In genomic region chr6:37502703-37503485, GRCh38 we compare ENCODE assay signal across 8 cellular contexts. TPM values are rescaled to one million over a fixed set of nuclear protein-coding genes. Genes with fewer than 3 reads are reported as not detected.
DNase-seq lines count a peak whose midpoint lies in the region; ATAC-seq and TF ChIP-seq lines count a peak whose summit lies in the region.
"Had no signal": no experiment of that assay in that cellular context is flagged by ENCODE, and none has a peak within 500 bp of the region (broad histone marks: within the 10 kb centered on the region; RNA-seq: fewer than 3 reads in every experiment).

No MANE protein-coding gene starts in this region.

- H3K27me3 ChIP-seq in osteoblast (ENCODE audit: insufficient read depth, low read length): peaks cover 22% of the 10 kb centered on the region
- H3K27me3 ChIP-seq: ovary had no signal

- intact Hi-C loops in activated T-helper 2 cell treated with anti-CD3 and anti-CD28 coated beads, Interferon-gamma antibody, Interleukin-2, Interleukin-4, amounts not matched to agents 10 μg/mL and 5 μg/mL and 100 μg/mL, durations not matched to agents 14 hours and 24 hours and 36 hours (cut with micrococcal nuclease): no loop called here

- no peaks in the 10 kb centered on the region for H3K9me3 Mint-ChIP-seq in activated T-helper 2 cell treated with anti-CD3 and anti-CD28 coated beads, Interferon-gamma antibody, Interleukin-2, Interleukin-4, amounts not matched to agents 10 μg/mL and 5 μg/mL and 100 μg/mL, durations not matched to agents 14 hours and 24 hours and 36 hours

- peak; percentile 63 for DNase-seq in NCI-H2171 treated with DMSO at 0.1 percent for 48 hours (lab: John Stamatoyannopoulos, UW)
- DNase-seq in activated T-helper 2 cell treated with anti-CD3 and anti-CD28 coated beads, Interferon-gamma antibody, Interleukin-2, Interleukin-4, amounts not matched to agents 10 μg/mL and 5 μg/mL and 100 μg/mL, durations not matched to agents 14 hours and 24 hours and 36 hours (ENCODE audit: low spot score): peak; percentile 39
- DNase-seq in osteoblast (ENCODE audit: insufficient read length, low spot score, missing footprints): peak; percentile 56
- DNase-seq in KBM-7: no peak
- DNase-seq: ovary had no signal

- H3K27me3 Mint-ChIP-seq in activated T-helper 2 cell treated with anti-CD3 and anti-CD28 coated beads, Interferon-gamma antibody, Interleukin-2, Interleukin-4, amounts not matched to agents 10 μg/mL and 5 μg/mL and 100 μg/mL, durations not matched to agents 14 hours and 24 hours and 36 hours (ENCODE audit: low read depth): no peaks in the 10 kb centered on the region

- peak overlapping the region; percentile 97 for H3K27ac Mint-ChIP-seq in activated T-helper 2 cell treated with anti-CD3 and anti-CD28 coated beads, Interferon-gamma antibody, Interleukin-2, Interleukin-4, amounts not matched to agents 10 μg/mL and 5 μg/mL and 100 μg/mL, durations not matched to agents 14 hours and 24 hours and 36 hours

- in situ Hi-C loops in KBM-7 (cut with MboI; ENCODE audit: low pct_unique_long_range_greater_than_20kb, low sequenced_read_pairs): no loop called here

- CTCF ChIA-PET in HEK293 (lab: Yijun Ruan, JAX): interaction anchor here (0.7 to 2.3 kb wide), 2 partner anchors 9 to 289 kb away, joined by 3 to 5 read pairs; no protein-coding TSS in a partner anchor

- no peaks in the 10 kb centered on the region for H3K9me3 ChIP-seq in HEK293 (ENCODE audit: control insufficient read depth, insufficient read depth, low read depth, low read length)
- no peaks in the 10 kb centered on the region for H3K9me3 ChIP-seq in osteoblast (ENCODE audit: low read depth, low read length)
- H3K9me3 ChIP-seq: ovary had no signal

- no peaks in the 10 kb centered on the region for H3K4me1 ChIP-seq in HEK293 (ENCODE audit: control insufficient read depth, insufficient read depth, low read length)
- H3K4me1 ChIP-seq in osteoblast (ENCODE audit: insufficient read depth, low read length): peaks cover 3% of the 10 kb centered on the region

- H3K36me3 Mint-ChIP-seq in activated T-helper 2 cell treated with anti-CD3 and anti-CD28 coated beads, Interferon-gamma antibody, Interleukin-2, Interleukin-4, amounts not matched to agents 10 μg/mL and 5 μg/mL and 100 μg/mL, durations not matched to agents 14 hours and 24 hours and 36 hours (ENCODE audit: low read depth): peaks cover 7% of the 10 kb centered on the region

- H3K4me3 Mint-ChIP-seq in activated T-helper 2 cell treated with anti-CD3 and anti-CD28 coated beads, Interferon-gamma antibody, Interleukin-2, Interleukin-4, amounts not matched to agents 10 μg/mL and 5 μg/mL and 100 μg/mL, durations not matched to agents 14 hours and 24 hours and 36 hours (ENCODE audit: low read depth): no peak overlapping the region

- no peaks in the 10 kb centered on the region for H4K20me1 ChIP-seq in osteoblast (ENCODE audit: insufficient read depth, low read length)

- ATAC-seq in GM18502 (IDR thresholded peaks at IDR 0.05; ENCODE audit: poor library complexity, unreplicated experiment): no peak
- no peak for ATAC-seq in HG02610 (IDR thresholded peaks at IDR 0.05; ENCODE audit: unreplicated experiment)

- H3K4me1 Mint-ChIP-seq in activated T-helper 2 cell treated with anti-CD3 and anti-CD28 coated beads, Interferon-gamma antibody, Interleukin-2, Interleukin-4, amounts not matched to agents 10 μg/mL and 5 μg/mL and 100 μg/mL, durations not matched to agents 14 hours and 24 hours and 36 hours (ENCODE audit: low read depth): peaks cover 49% of the 10 kb centered on the region

- H2AFZ ChIP-seq in osteoblast (ENCODE audit: low read length): no peak overlapping the region

- no peak overlapping the region for H3K4me3 ChIP-seq in HEK293 (ENCODE audit: low read depth, low read length)
- H3K4me3 ChIP-seq in osteoblast (ENCODE audit: insufficient read depth, low read length): no peak overlapping the region
- H3K4me3 ChIP-seq: ovary had no signal

- H3K27ac ChIP-seq in HEK293 (ENCODE audit: extremely low read depth, low read depth, low read length) (no peak overlapping the region), osteoblast (ENCODE audit: low read depth, low read length) (no peak overlapping the region)
- H3K27ac ChIP-seq: ovary had no signal

- peaks cover 6% of the 10 kb centered on the region for H3K79me2 ChIP-seq in osteoblast (ENCODE audit: insufficient read depth, low read length)

- TF ChIP-seq CTCF in HEK293 (tag by site-specific recombination; IDR thresholded peaks at IDR 0.05) (no peak), osteoblast (IDR thresholded peaks at IDR 0.05; ENCODE audit: extremely low read depth, low read depth, low read length) (no peak)

- H3K4me2 ChIP-seq in osteoblast (ENCODE audit: insufficient read depth, low read length): no peak overlapping the region

- POLR2A ChIA-PET in HEK293 (lab: Yijun Ruan, JAX): interaction anchor here (0.6 kb wide), 1 partner anchor 51 kb away, joined by 4 read pairs; no protein-coding TSS in a partner anchor

- H3K36me3 ChIP-seq in HEK293 (ENCODE audit: control insufficient read depth in 2 of 2, insufficient read depth in 1 of 2, low read length in 2 of 2) (no peaks in the 10 kb centered on the region), osteoblast (ENCODE audit: insufficient read depth, low read length) (no peaks in the 10 kb centered on the region)
- H3K36me3 ChIP-seq: ovary had no signal

TF ChIP-seq in HEK293, 187 proteins besides CTCF, POLR2A, EP300 and RAD21:
- peak; percentile 50 for TF ChIP-seq ZIC2 (tag by site-specific recombination; IDR thresholded peaks at IDR 0.05)
- TF ChIP-seq, protein P1, sequence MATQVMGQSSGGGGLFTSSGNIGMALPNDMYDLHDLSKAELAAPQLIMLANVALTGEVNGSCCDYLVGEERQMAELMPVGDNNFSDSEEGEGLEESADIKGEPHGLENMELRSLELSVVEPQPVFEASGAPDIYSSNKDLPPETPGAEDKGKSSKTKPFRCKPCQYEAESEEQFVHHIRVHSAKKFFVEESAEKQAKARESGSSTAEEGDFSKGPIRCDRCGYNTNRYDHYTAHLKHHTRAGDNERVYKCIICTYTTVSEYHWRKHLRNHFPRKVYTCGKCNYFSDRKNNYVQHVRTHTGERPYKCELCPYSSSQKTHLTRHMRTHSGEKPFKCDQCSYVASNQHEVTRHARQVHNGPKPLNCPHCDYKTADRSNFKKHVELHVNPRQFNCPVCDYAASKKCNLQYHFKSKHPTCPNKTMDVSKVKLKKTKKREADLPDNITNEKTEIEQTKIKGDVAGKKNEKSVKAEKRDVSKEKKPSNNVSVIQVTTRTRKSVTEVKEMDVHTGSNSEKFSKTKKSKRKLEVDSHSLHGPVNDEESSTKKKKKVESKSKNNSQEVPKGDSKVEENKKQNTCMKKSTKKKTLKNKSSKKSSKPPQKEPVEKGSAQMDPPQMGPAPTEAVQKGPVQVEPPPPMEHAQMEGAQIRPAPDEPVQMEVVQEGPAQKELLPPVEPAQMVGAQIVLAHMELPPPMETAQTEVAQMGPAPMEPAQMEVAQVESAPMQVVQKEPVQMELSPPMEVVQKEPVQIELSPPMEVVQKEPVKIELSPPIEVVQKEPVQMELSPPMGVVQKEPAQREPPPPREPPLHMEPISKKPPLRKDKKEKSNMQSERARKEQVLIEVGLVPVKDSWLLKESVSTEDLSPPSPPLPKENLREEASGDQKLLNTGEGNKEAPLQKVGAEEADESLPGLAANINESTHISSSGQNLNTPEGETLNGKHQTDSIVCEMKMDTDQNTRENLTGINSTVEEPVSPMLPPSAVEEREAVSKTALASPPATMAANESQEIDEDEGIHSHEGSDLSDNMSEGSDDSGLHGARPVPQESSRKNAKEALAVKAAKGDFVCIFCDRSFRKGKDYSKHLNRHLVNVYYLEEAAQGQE (tag by site-specific recombination; IDR thresholded peaks at IDR 0.05): no peak
- TF ChIP-seq, protein P2, sequence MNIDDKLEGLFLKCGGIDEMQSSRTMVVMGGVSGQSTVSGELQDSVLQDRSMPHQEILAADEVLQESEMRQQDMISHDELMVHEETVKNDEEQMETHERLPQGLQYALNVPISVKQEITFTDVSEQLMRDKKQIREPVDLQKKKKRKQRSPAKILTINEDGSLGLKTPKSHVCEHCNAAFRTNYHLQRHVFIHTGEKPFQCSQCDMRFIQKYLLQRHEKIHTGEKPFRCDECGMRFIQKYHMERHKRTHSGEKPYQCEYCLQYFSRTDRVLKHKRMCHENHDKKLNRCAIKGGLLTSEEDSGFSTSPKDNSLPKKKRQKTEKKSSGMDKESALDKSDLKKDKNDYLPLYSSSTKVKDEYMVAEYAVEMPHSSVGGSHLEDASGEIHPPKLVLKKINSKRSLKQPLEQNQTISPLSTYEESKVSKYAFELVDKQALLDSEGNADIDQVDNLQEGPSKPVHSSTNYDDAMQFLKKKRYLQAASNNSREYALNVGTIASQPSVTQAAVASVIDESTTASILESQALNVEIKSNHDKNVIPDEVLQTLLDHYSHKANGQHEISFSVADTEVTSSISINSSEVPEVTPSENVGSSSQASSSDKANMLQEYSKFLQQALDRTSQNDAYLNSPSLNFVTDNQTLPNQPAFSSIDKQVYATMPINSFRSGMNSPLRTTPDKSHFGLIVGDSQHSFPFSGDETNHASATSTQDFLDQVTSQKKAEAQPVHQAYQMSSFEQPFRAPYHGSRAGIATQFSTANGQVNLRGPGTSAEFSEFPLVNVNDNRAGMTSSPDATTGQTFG (tag by site-specific recombination; IDR thresholded peaks at IDR 0.05; ENCODE audit: borderline replicate concordance): no peak

RNA-seq across cellular contexts. Expression of gene CCDC167, which starts 3.2 kb away (rescaled TPM):
- 69.8 and 76.9 TPM in 2 replicates for total RNA-seq in activated T-helper 2 cell treated with anti-CD3 and anti-CD28 coated beads, Interferon-gamma antibody, Interleukin-2, Interleukin-4, amounts not matched to agents 10 μg/mL and 5 μg/mL and 100 μg/mL, durations not matched to agents 14 hours and 24 hours and 36 hours
- 8.8 and 14.8 TPM in 2 replicates for total RNA-seq in osteoblast
